14 cellular contexts compared by ENCODE assay signal in genomic region chr11:19428206-19429001, GRCh38.
A peak's percentile ranks its signal among the peaks of the same experiment; 100 is the strongest.
DNase-seq lines count a peak whose midpoint lies in the region; ATAC-seq and TF ChIP-seq lines count a peak whose summit lies in the region.
"Had no signal": no experiment of that assay in that cellular context is flagged by ENCODE, and none has a peak within 500 bp of the region (broad histone marks: within the 10 kb centered on the region; RNA-seq: fewer than 3 reads in every experiment).

No MANE protein-coding gene starts in this region.

- peaks cover 38% of the 10 kb centered on the region for H3F3A ChIP-seq in MM.1S (ENCODE audit: insufficient read depth, low read length)

- H3K79me2 ChIP-seq in MM.1S (ENCODE audit: low read length), result peaks cover 72% of the 10 kb centered on the region

- no peaks in the 10 kb centered on the region for H4K20me1 ChIP-seq in MM.1S (ENCODE audit: insufficient read depth, low read length)

- H2AFZ ChIP-seq in MM.1S (ENCODE audit: low read length), result no peak overlapping the region

- no peaks in the 10 kb centered on the region for H3K9me2 ChIP-seq in MM.1S (replicated peaks; ENCODE audit: insufficient read depth, low read length)

- H3K9ac ChIP-seq in MM.1S (ENCODE audit: low read length), result no peak overlapping the region

- H3K4me1 ChIP-seq in MM.1S (ENCODE audit: low read length), result peaks cover 71% of the 10 kb centered on the region

- H3K36me3 ChIP-seq in MM.1S (replicated peaks; ENCODE audit: insufficient read depth, low read length) (no peaks in the 10 kb centered on the region), WERI-Rb-1 (no peaks in the 10 kb centered on the region)

- no peak for ATAC-seq in HG03342 (IDR thresholded peaks at IDR 0.05; ENCODE audit: unreplicated experiment)
- ATAC-seq in HG02763 (IDR thresholded peaks at IDR 0.05; ENCODE audit: unreplicated experiment), result no peak
- ATAC-seq: naive thymus-derived CD4-positive, alpha-beta T cell had no signal

- no peak overlapping the region for H3K4me2 ChIP-seq in MM.1S (ENCODE audit: low read depth, low read length)

- H3K9me3 ChIP-seq in MM.1S (replicated peaks; ENCODE audit: insufficient read depth, low read length) (no peaks in the 10 kb centered on the region), WERI-Rb-1 (ENCODE audit: severe bottlenecking) (no peaks in the 10 kb centered on the region)

- H3K27me3 ChIP-seq in MM.1S (replicated peaks; ENCODE audit: insufficient read depth, low read length) (no peaks in the 10 kb centered on the region), WERI-Rb-1 (ENCODE audit: insufficient read depth, low read depth, severe bottlenecking) (peaks cover 68% of the 10 kb centered on the region)

- TF ChIP-seq CTCF in GM12875 (IDR thresholded peaks at IDR 0.05; ENCODE audit: borderline replicate concordance, insufficient read depth, low read depth, low read length), result 0 out of 2 replicates have a peak, but pooled peaks have one; percentile 6
- peak; percentile 11; the same call in 1 of the 2 replicates for TF ChIP-seq CTCF in MM.1S (IDR thresholded peaks at IDR 0.05; ENCODE audit: low read length)
- no peak for TF ChIP-seq CTCF in WERI-Rb-1 (IDR thresholded peaks at IDR 0.05; ENCODE audit: low read depth, low read length)

- H3K27ac ChIP-seq in MM.1S (ENCODE audit: low read length) (peak overlapping the region; percentile 97; the same call in 1 of the 2 replicates), WERI-Rb-1 (no peak overlapping the region)

- H3K4me3 ChIP-seq in GM12875 (ENCODE audit: low read depth, low read length) (no peak overlapping the region), MM.1S (ENCODE audit: low read length) (no peak overlapping the region), WERI-Rb-1 (ENCODE audit: low read depth, low read length) (no peak overlapping the region)

- DNase-seq in MM.1S, result no peak
- DNase-seq in WERI-Rb-1, result peak; percentile 14
- peak; percentile 79 for DNase-seq in kidney tubule cell (ENCODE audit: low spot score)
- no peak for DNase-seq in SKM-1 (lab: John Stamatoyannopoulos, UW; ENCODE audit: unreplicated experiment)
- no peak for DNase-seq in islet precursor cell
- DNase-seq: activated naive CD4-positive, alpha-beta T cell treated with anti-CD3 and anti-CD28 coated beads, Interleukin-2, amount 10 ng/mL, durations not matched to agents 7 days and 5 days; CD8-positive, alpha-beta memory T cell; foreskin fibroblast; kidney; naive thymus-derived CD4-positive, alpha-beta T cell; NCI-H146 had no signal

Comparison
In these comparisons a context has a peak if more than half of its experiments do, and no peak if none do; other contexts are left out.
1. DNase-seq: peak in WERI-Rb-1 (single experiment) and kidney tubule cell (single experiment); none in MM.1S (single experiment), SKM-1 (single experiment) and islet precursor cell (single experiment).